Comparison of ENCODE assay signal across 11 cellular contexts in genomic region chr1:159014003-159014571, GRCh38. TPM values are rescaled to one million over a fixed set of nuclear protein-coding genes. Genes with fewer than 3 reads are reported as not detected.
DNase-seq lines count a peak whose midpoint lies in the region; ATAC-seq and TF ChIP-seq lines count a peak whose summit lies in the region.
"Had no signal": no experiment of that assay in that cellular context is flagged by ENCODE, and none has a peak within 500 bp of the region (broad histone marks: within the 10 kb centered on the region; RNA-seq: fewer than 3 reads in every experiment).

No MANE protein-coding gene starts in this region.

- no peaks in the 10 kb centered on the region for H3K27me3 ChIP-seq in CD4-positive, CD25-positive, alpha-beta regulatory T cell (ENCODE audit: control insufficient read depth, insufficient read depth, low read length)

- CTCF ChIA-PET in RWPE1 (lab: Yijun Ruan, JAX) = interaction anchor here (0.7 kb wide), 1 partner anchor 35 kb away, joined by 5 read pairs; no protein-coding TSS in a partner anchor

- peaks cover 48% of the 10 kb centered on the region for H3K36me3 Mint-ChIP-seq in CD4-positive, CD25-positive, alpha-beta regulatory T cell
- peaks cover 70% of the 10 kb centered on the region for H3K36me3 Mint-ChIP-seq in activated T-helper 1 cell treated with anti-CD3 and anti-CD28 coated beads, Interleukin-12 subunit alpha, Interleukin-12 subunit beta, Interleukin-2, Interleukin-4 antibody, amounts not matched to agents 30 ng/mL and 10 ng/mL and 1 ng/mL, durations not matched to agents 14 hours and 24 hours and 36 hours (ENCODE audit: low read depth)

- no peak for DNase-seq in CD4-positive, CD25-positive, alpha-beta regulatory T cell
- no peak for DNase-seq in GM12865 (ENCODE audit: low read depth)
- DNase-seq in activated T-helper 1 cell treated with anti-CD3 and anti-CD28 coated beads, Interleukin-12 subunit alpha, Interleukin-12 subunit beta, Interleukin-2, Interleukin-4 antibody, amounts not matched to agents 30 ng/mL and 10 ng/mL and 1 ng/mL, durations not matched to agents 14 hours and 24 hours and 36 hours (ENCODE audit: low spot score) = no peak
- DNase-seq in myocyte (ENCODE audit: low read depth) = peak; percentile 1
- DNase-seq in RWPE1 (ENCODE audit: low spot score) = no peak
- DNase-seq in NCI-H2107 treated with DMSO at 0.1 percent for 48 hours (lab: John Stamatoyannopoulos, UW; ENCODE audit: unreplicated experiment) = no peak
- DNase-seq: GM23248, NCI-H1694, posterior cingulate gyrus had no signal

- peaks cover 0 to 3% (median 0%) of the 10 kb centered on the region in 7 donors for H3K9me3 Mint-ChIP-seq in CD4-positive, CD25-positive, alpha-beta regulatory T cell
- H3K9me3 Mint-ChIP-seq in activated T-helper 1 cell treated with anti-CD3 and anti-CD28 coated beads, Interleukin-12 subunit alpha, Interleukin-12 subunit beta, Interleukin-2, Interleukin-4 antibody, amounts not matched to agents 30 ng/mL and 10 ng/mL and 1 ng/mL, durations not matched to agents 14 hours and 24 hours and 36 hours = no peaks in the 10 kb centered on the region
- H3K9me3 Mint-ChIP-seq: type B pancreatic cell had no signal

- peak overlapping the region; percentile 84 to 97 (median 96) for H3K4me3 Mint-ChIP-seq in CD4-positive, CD25-positive, alpha-beta regulatory T cell
- peak overlapping the region; percentile 91 for H3K4me3 Mint-ChIP-seq in activated T-helper 1 cell treated with anti-CD3 and anti-CD28 coated beads, Interleukin-12 subunit alpha, Interleukin-12 subunit beta, Interleukin-2, Interleukin-4 antibody, amounts not matched to agents 30 ng/mL and 10 ng/mL and 1 ng/mL, durations not matched to agents 14 hours and 24 hours and 36 hours
- H3K4me3 Mint-ChIP-seq: type B pancreatic cell had no signal

- peak overlapping the region; percentile 100 for H3K4me3 ChIP-seq in CD4-positive, CD25-positive, alpha-beta regulatory T cell (ENCODE audit: low read depth, low read length)
- peak overlapping the region; percentile 99 for H3K4me3 ChIP-seq in GM12865 (ENCODE audit: low read depth, low read length)

- no peaks in the 10 kb centered on the region for H3K9me3 ChIP-seq in CD4-positive, CD25-positive, alpha-beta regulatory T cell (ENCODE audit: control insufficient read depth in 2 of 2, low read length in 2 of 2)

- POLR2A ChIA-PET in RWPE1 (lab: Yijun Ruan, JAX; ENCODE audit: low non-redundant PET) = no interaction called here

- intact Hi-C loops in activated T-helper 1 cell treated with anti-CD3 and anti-CD28 coated beads, Interleukin-12 subunit alpha, Interleukin-12 subunit beta, Interleukin-2, Interleukin-4 antibody, amounts not matched to agents 30 ng/mL and 10 ng/mL and 1 ng/mL, durations not matched to agents 14 hours and 24 hours and 36 hours (cut with micrococcal nuclease) = loop anchor here (2.0 to 10.0 kb wide), 3 partner anchors 869 to 1017 kb away; partner anchors contain the start of gene PIGM

- H3K27me3 Mint-ChIP-seq in CD4-positive, CD25-positive, alpha-beta regulatory T cell = no peaks in the 10 kb centered on the region
- H3K27me3 Mint-ChIP-seq in activated T-helper 1 cell treated with anti-CD3 and anti-CD28 coated beads, Interleukin-12 subunit alpha, Interleukin-12 subunit beta, Interleukin-2, Interleukin-4 antibody, amounts not matched to agents 30 ng/mL and 10 ng/mL and 1 ng/mL, durations not matched to agents 14 hours and 24 hours and 36 hours (ENCODE audit: insufficient read depth) = no peaks in the 10 kb centered on the region

- peak overlapping the region; percentile 87 to 96 (median 96) for H3K27ac Mint-ChIP-seq in CD4-positive, CD25-positive, alpha-beta regulatory T cell
- H3K27ac Mint-ChIP-seq in activated T-helper 1 cell treated with anti-CD3 and anti-CD28 coated beads, Interleukin-12 subunit alpha, Interleukin-12 subunit beta, Interleukin-2, Interleukin-4 antibody, amounts not matched to agents 30 ng/mL and 10 ng/mL and 1 ng/mL, durations not matched to agents 14 hours and 24 hours and 36 hours = peak overlapping the region; percentile 99
- H3K27ac Mint-ChIP-seq: type B pancreatic cell had no signal

- TF ChIP-seq CTCF in GM12865 (IDR thresholded peaks at IDR 0.05; ENCODE audit: insufficient read depth, low read depth, low read length, missing control alignments) = no peak
- TF ChIP-seq CTCF in RWPE1 (conservative IDR thresholded peaks at IDR 0.05; ENCODE audit: low read depth) = no peak

- peaks cover 36 to 67% (median 50%) of the 10 kb centered on the region in 4 donors for H3K4me1 Mint-ChIP-seq in CD4-positive, CD25-positive, alpha-beta regulatory T cell
- peaks cover 60% of the 10 kb centered on the region for H3K4me1 Mint-ChIP-seq in activated T-helper 1 cell treated with anti-CD3 and anti-CD28 coated beads, Interleukin-12 subunit alpha, Interleukin-12 subunit beta, Interleukin-2, Interleukin-4 antibody, amounts not matched to agents 30 ng/mL and 10 ng/mL and 1 ng/mL, durations not matched to agents 14 hours and 24 hours and 36 hours (ENCODE audit: low read depth)

- no peak for ATAC-seq in CD4-positive, CD25-positive, alpha-beta regulatory T cell (ENCODE audit: low read depth in 2 of 2)
- ATAC-seq in HG02884 (IDR thresholded peaks at IDR 0.05; ENCODE audit: unreplicated experiment) = no peak

- H3K27ac ChIP-seq in CD4-positive, CD25-positive, alpha-beta regulatory T cell (ENCODE audit: insufficient read depth, low read length, poor library complexity, severe bottlenecking) = peak overlapping the region; percentile 87
- H3K27ac ChIP-seq in RWPE1 = no peak overlapping the region
- H3K27ac ChIP-seq: GM23248 had no signal

- peaks cover 60% of the 10 kb centered on the region for H3K4me1 ChIP-seq in CD4-positive, CD25-positive, alpha-beta regulatory T cell (ENCODE audit: control insufficient read depth, insufficient read depth, low read length, poor library complexity, severe bottlenecking)

- peaks cover 39% of the 10 kb centered on the region for H3K36me3 ChIP-seq in CD4-positive, CD25-positive, alpha-beta regulatory T cell (ENCODE audit: control insufficient read depth, insufficient read depth, low read length)

RNA-seq across cellular contexts. Expression of gene IFI16, which starts 4.4 kb away (rescaled TPM):
- total RNA-seq in CD4-positive, CD25-positive, alpha-beta regulatory T cell = 130 TPM
- polyA plus RNA-seq in CD4-positive, CD25-positive, alpha-beta regulatory T cell = 100 to 1,000 TPM in 2 of 4 donors, 10 to 100 TPM in 2; 90.4 to 117 (median 101) TPM
- total RNA-seq in activated T-helper 1 cell treated with anti-CD3 and anti-CD28 coated beads, Interleukin-12 subunit alpha, Interleukin-12 subunit beta, Interleukin-2, Interleukin-4 antibody, amounts not matched to agents 30 ng/mL and 10 ng/mL and 1 ng/mL, durations not matched to agents 14 hours and 24 hours and 36 hours = 223 and 232 TPM in 2 replicates
- 46.5 and 71.7 TPM in 2 replicates for total RNA-seq in myocyte
- 41.7 TPM for polyA plus RNA-seq in myocyte (2012)
